In the genomic region with DNA sequence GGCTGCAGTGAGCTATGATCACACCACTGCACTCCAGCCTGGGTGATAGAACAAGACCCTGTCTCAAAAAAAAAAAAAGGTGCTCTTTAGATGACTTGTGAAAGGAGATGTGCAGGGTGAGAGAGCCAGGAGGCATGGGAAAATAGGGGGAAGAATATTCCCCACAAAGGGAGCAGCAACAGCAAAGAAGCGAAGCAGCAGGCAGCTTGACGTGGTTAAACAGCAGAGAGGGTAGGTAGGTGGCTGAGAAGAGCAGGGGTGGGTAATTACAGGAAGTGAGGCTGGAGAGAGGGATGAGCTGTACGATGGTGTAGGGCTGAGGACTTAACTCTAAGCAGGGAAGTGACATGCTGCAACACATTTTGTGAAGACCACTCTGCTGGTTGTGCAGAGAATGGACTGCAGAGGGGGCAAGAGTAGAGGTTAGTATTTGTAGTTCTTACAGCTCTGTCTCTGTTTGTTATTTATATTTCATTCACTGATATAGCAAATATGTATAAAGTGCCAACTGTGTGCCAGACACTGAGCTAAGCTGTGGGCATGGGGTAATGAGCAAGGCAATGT, we compare ENCODE assay signal across 8 cellular contexts. TPM values are rescaled to one million over a fixed set of nuclear protein-coding genes. Genes with fewer than 3 reads are reported as not detected.
A peak's percentile ranks its signal among the peaks of the same experiment; 100 is the strongest.
DNase-seq lines count a peak whose midpoint lies in the region; TF ChIP-seq lines count a peak whose summit lies in the region.

No MANE protein-coding gene starts in this region.

- TF ChIP-seq CTCF in hepatocyte (IDR thresholded peaks at IDR 0.05; ENCODE audit: poor library complexity) = peak; percentile 52

- H3K27ac ChIP-seq in hepatocyte = no peak overlapping the region

- peak overlapping the region; percentile 95 for H3K4me2 ChIP-seq in hepatocyte

- no peaks in the 10 kb centered on the region for H3K9me3 ChIP-seq in hepatocyte (ENCODE audit: low read depth)

- no peaks in the 10 kb centered on the region for H3K9me2 ChIP-seq in hepatocyte (replicated peaks; ENCODE audit: insufficient read depth)

- H3K27me3 ChIP-seq in H7 (ENCODE audit: control insufficient read depth, insufficient read depth, low read length) = no peaks in the 10 kb centered on the region
- H3K27me3 ChIP-seq in hepatocyte = no peaks in the 10 kb centered on the region

- H3K79me2 ChIP-seq in hepatocyte = peaks cover 31% of the 10 kb centered on the region

- H2AFZ ChIP-seq in hepatocyte = no peak overlapping the region

- H4K20me1 ChIP-seq in hepatocyte (ENCODE audit: insufficient read depth, poor library complexity, severe bottlenecking) = peaks cover 3% of the 10 kb centered on the region

- WGBS in hepatocyte (ENCODE audit: low lambda C conversion rate, missing lambda C conversion rate) = 50% methylated on average over 3 of the region's 3 CpGs

- H3K4me1 ChIP-seq in hepatocyte (ENCODE audit: insufficient read depth) = peaks cover 18% of the 10 kb centered on the region

- DNase-seq in DMS53 (lab: John Stamatoyannopoulos, UW) (peak; percentile 39), DMS53 treated with DMSO at 0.1 percent for 48 hours (lab: John Stamatoyannopoulos, UW; ENCODE audit: unreplicated experiment) (no peak), H7 (peak; percentile 41), NOMO-1 treated with DMSO at 0.1 percent for 48 hours (lab: John Stamatoyannopoulos, UW; ENCODE audit: unreplicated experiment) (peak; percentile 87), hepatocyte (ENCODE audit: low spot score) (peak; percentile 53), LoVo (ENCODE audit: low spot score) (no peak)
- DNase-seq in activated naive CD4-positive, alpha-beta T cell treated with anti-CD3 and anti-CD28 coated beads, Interleukin-2, amount 50 U/mL, for 16 hours = peak; percentile 30
- DNase-seq in stimulated activated CD8-positive, alpha-beta memory T cell treated with anti-CD3 and anti-CD28 coated beads, Interleukin-12 subunit alpha, Interleukin-12 subunit beta, amount 100 ng/mL, for 1 hour (ENCODE audit: low read depth) = peak; percentile 6

- H3K36me3 ChIP-seq in H7 (replicated peaks; ENCODE audit: control insufficient read depth, insufficient read depth, low read length) = peaks cover 10% of the 10 kb centered on the region
- H3K36me3 ChIP-seq in hepatocyte (replicated peaks; ENCODE audit: insufficient read depth, low read depth) = no peaks in the 10 kb centered on the region

- H3K4me3 ChIP-seq in H7 (ENCODE audit: insufficient read depth, low read depth, low read length) = no peak overlapping the region
- no peak overlapping the region for H3K4me3 ChIP-seq in hepatocyte

RNA-seq across cellular contexts. Expression of gene HEATR3, which starts 1.6 kb away (rescaled TPM):
- 23.9 and 24.5 TPM in 2 replicates for total RNA-seq in H7 (2014; rRNA removed; shearing (Covaris generic))
- 16.8 and 18.7 TPM in 2 replicates for total RNA-seq in hepatocyte
- 3.8 and 4.2 TPM in 2 replicates for polyA plus RNA-seq in hepatocyte

RNA-seq across cellular contexts. Expression of gene CNEP1R1, which starts 42.3 kb away (rescaled TPM):
- total RNA-seq in H7 (2014; rRNA removed; shearing (Covaris generic)) = 15.6 and 15.7 TPM in 2 replicates
- 23.9 and 25.8 TPM in 2 replicates for total RNA-seq in hepatocyte
- 23.0 and 23.9 TPM in 2 replicates for polyA plus RNA-seq in hepatocyte

Comparison
In these comparisons a context has a peak if more than half of its experiments do, and no peak if none do; other contexts are left out.
1. DNase-seq: peak in DMS53 (single experiment), H7 (single experiment), NOMO-1 treated with DMSO at 0.1 percent for 48 hours (single experiment), activated naive CD4-positive, alpha-beta T cell treated with anti-CD3 and anti-CD28 coated beads, Interleukin-2, amount 50 U/mL, for 16 hours (single experiment), hepatocyte (single experiment) and stimulated activated CD8-positive, alpha-beta memory T cell treated with anti-CD3 and anti-CD28 coated beads, Interleukin-12 subunit alpha, Interleukin-12 subunit beta, amount 100 ng/mL, for 1 hour (single experiment); none in DMS53 treated with DMSO at 0.1 percent for 48 hours (single experiment) and LoVo (single experiment).